ENCODE assay signal across 1 cellular context in genomic region chr13:78603240-78603947, GRCh38.
A peak's percentile ranks its signal among the peaks of the same experiment; 100 is the strongest.
TF ChIP-seq lines count a peak whose summit lies in the region.

Gene POU4F1 (minus strand): TSS chr13:78603552. CDS start chr13:78603326, 226 bp downstream.

TF ChIP-seq in A549, 52 proteins besides CTCF, POLR2A, EP300 and RAD21 (continued from another document):
- peak; percentile 70 for TF ChIP-seq REST (IDR thresholded peaks at IDR 0.05)
- peak; percentile 78 for TF ChIP-seq CHD2 (IDR thresholded peaks at IDR 0.05; ENCODE audit: low read length, partially characterized antibody)
- TF ChIP-seq BCL3 (IDR thresholded peaks at IDR 0.05), result no peak
- TF ChIP-seq EHMT2 (IDR thresholded peaks at IDR 0.05; ENCODE audit: low read depth), result no peak
- no peak for TF ChIP-seq RARB (CRISPR knock-in tag; IDR thresholded peaks at IDR 0.05)
- TF ChIP-seq PHF8 (IDR thresholded peaks at IDR 0.05; ENCODE audit: borderline replicate concordance, low read depth), result peak; percentile 45; the same call in 1 of the 2 replicates
